26 cellular contexts compared by ENCODE assay signal in genomic region chr12:67279637-67280036, GRCh38.
"Had no signal": no experiment of that assay in that cellular context is flagged by ENCODE, and none has a peak within 500 bp of the region (broad histone marks: within the 10 kb centered on the region; RNA-seq: fewer than 3 reads in every experiment).

No MANE protein-coding gene starts in this region.

- DNase-seq: naive thymus-derived CD4-positive, alpha-beta T cell; natural killer cell; nephron progenitor cell; nucleus accumbens; ovary; posterior cingulate gyrus; psoas muscle; right cardiac atrium; right lobe of liver; sigmoid colon; small intestine; stimulated activated CD4-positive, alpha-beta T cell treated with anti-CD3 and anti-CD28 coated beads, Interleukin-15, amount 100 ng/mL, for 24 hours; stimulated activated CD4-positive, alpha-beta T cell treated with anti-CD3 and anti-CD28 coated beads, Interleukin-2, amount 100 ng/mL, for 24 hours; stimulated activated CD4-positive, alpha-beta T cell treated with anti-CD3 and anti-CD28 coated beads, Interleukin-2, amount 100 ng/mL, for 48 hours; stimulated activated CD4-positive, alpha-beta T cell treated with anti-CD3 and anti-CD28 coated beads, Interleukin-4, amount 100 ng/mL, for 24 hours; stimulated activated naive B cell treated with anti-CD40 and anti-IgM and Interleukin-4, amounts not matched to agents 10 μg/mL and 1 μg/mL and 100 μg/mL, for 72 hours; stimulated activated naive CD4-positive, alpha-beta T cell treated with Interleukin-2 at 50 U/mL for 16 hours; stomach; thyroid gland; trophoblast cell; upper lobe of left lung; uterus had no signal

- H3K27ac ChIP-seq: neutrophil, ovary, parathyroid adenoma, psoas muscle, right lobe of liver, sigmoid colon, stomach, thoracic aorta, thyroid gland, tibial nerve, upper lobe of left lung, uterus had no signal

- H3K9ac ChIP-seq: parathyroid adenoma had no signal

- H2AFZ ChIP-seq: parathyroid adenoma had no signal

- H3K36me3 ChIP-seq: neutrophil, ovary, uterus had no signal

- H3K27me3 ChIP-seq: neutrophil, ovary, right lobe of liver, sigmoid colon, stomach, thyroid gland, tibial nerve, upper lobe of left lung, uterus had no signal

- H3K9me3 ChIP-seq: neutrophil, ovary, psoas muscle, right lobe of liver, sigmoid colon, stomach, thoracic aorta, thyroid gland, tibial nerve, upper lobe of left lung, uterus had no signal

- H3K4me3 ChIP-seq: ovary, psoas muscle, right lobe of liver, sigmoid colon, stomach, thoracic aorta, thyroid gland, tibial nerve, upper lobe of left lung, uterus had no signal
